In the genomic region with DNA sequence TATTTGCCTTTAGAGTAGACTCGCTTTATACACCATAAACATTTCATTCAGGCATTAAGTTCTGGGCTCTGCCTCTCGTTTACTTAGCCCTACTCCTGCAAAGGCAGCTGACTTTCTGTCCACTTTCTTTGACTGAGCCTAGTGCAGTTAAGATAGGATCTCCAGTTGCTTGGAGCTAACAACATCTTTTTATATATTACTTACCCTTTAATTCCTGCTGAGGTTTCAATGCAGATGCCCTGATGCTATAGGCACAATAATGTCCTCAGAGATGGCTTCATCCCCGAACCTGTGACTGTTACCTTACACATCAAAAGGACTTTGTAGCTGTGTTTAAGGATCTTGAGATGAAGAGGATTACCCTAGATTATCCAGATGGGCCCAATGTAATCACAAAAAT, we compare ENCODE assay signal across 14 cellular contexts.
"Had no signal": no experiment of that assay in that cellular context is flagged by ENCODE, and none has a peak within 500 bp of the region (broad histone marks: within the 10 kb centered on the region; RNA-seq: fewer than 3 reads in every experiment).

No MANE protein-coding gene starts in this region.

- H2AFZ ChIP-seq: hepatocyte had no signal

- H3K9me3 ChIP-seq: ovary, upper lobe of right lung had no signal

- DNase-seq: foreskin keratinocyte; head of caudate nucleus; left colon; left ventricle myocardium superior; natural killer cell; nucleus accumbens; ovary; right cardiac atrium; stimulated activated CD4-positive, alpha-beta T cell treated with anti-CD3 and anti-CD28 coated beads, Interleukin-2, amount 100 ng/mL, for 48 hours; stimulated activated naive CD4-positive, alpha-beta T cell treated with Interleukin-2 at 50 U/mL for 16 hours; upper lobe of right lung had no signal

- H3K4me2 ChIP-seq: hepatocyte, smooth muscle cell had no signal

- H3K27me3 ChIP-seq: foreskin keratinocyte, hepatocyte, ovary, upper lobe of right lung had no signal

- H3K36me3 ChIP-seq: ovary, upper lobe of right lung had no signal

- H3K27ac ChIP-seq: foreskin keratinocyte, hepatocyte, ovary, upper lobe of right lung had no signal

- ATAC-seq: foreskin keratinocyte, left colon, left ventricle myocardium superior, natural killer cell, right cardiac atrium, upper lobe of right lung had no signal

- H3K79me2 ChIP-seq: hepatocyte had no signal

- H3K4me3 ChIP-seq: hepatocyte, lung, ovary, smooth muscle cell, upper lobe of right lung had no signal
